In the genomic region with DNA sequence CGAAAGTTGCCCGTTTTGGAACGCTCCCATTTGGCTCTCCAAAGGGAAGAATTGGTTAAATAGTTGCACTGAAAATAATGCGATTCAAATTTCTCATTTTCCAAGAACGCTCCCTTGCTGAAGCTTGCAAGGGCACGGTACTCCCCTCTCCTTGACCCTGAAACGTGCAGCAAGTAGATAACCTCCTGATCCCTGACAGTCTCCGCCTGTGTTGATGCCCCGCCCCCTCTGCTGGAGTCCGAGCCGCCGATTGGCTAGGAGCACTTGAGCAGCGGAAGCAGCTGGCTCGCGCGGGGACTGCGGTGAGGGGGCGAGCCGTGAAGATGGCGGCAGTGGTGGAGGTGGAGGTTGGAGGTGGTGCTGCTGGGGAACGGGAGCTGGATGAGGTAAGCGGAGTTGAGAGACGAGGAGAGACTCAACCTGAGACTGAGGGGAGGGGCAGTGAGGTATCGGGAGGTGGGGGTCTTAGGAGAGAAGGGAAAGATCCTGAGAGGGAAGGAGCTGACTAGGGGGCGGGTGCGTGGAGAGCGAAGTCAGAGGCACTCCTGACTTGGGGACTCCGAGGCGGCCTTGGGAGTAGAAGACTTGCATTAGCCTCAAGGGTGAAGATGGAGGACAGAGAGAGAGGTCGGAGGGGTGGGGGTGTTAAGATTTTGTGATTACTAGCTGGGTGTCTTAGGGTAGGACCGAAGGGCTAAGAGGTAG, we compare ENCODE assay signal across 8 cellular contexts. TPM values are rescaled to one million over a fixed set of nuclear protein-coding genes. Genes with fewer than 3 reads are reported as not detected.
A peak's percentile ranks its signal among the peaks of the same experiment; 100 is the strongest.
DNase-seq lines count a peak whose midpoint lies in the region; TF ChIP-seq lines count a peak whose summit lies in the region.

A gene (plus strand): TSS at position 308 of the 705 bp plus-strand sequence. CDS start 16 bp downstream, at position 324.

- H3K36me3 ChIP-seq in MG63: peaks cover 2% of the 10 kb centered on the region; the same call in 1 of the 2 replicates

- H3K4me3 ChIP-seq in MG63: peak within 1 kb of the TSS; percentile 89
- H3K4me3 ChIP-seq in fibroblast of villous mesenchyme (ENCODE audit: low read depth, low read length): peak within 1 kb of the TSS; percentile 100

- peak within 1 kb of the TSS; percentile 93 for H3K9ac ChIP-seq in H9 (ENCODE audit: extremely low read depth, insufficient read length, low read length)

- peak within 1 kb of the TSS; percentile 100 for H3K27ac Mint-ChIP-seq in H9
- peak within 1 kb of the TSS; percentile 100 for H3K27ac Mint-ChIP-seq in neural crest cell (ENCODE audit: unreplicated experiment)

- no peak within 1 kb of the TSS for H3K4ac ChIP-seq in H9 (ENCODE audit: low read depth, low read length)

- H3K9me3 ChIP-seq in H9 (ENCODE audit: control insufficient read depth, low read depth, low read length) (no peaks in the 10 kb centered on the region), MG63 (no peaks in the 10 kb centered on the region)

- H2AK5ac ChIP-seq in H9 (ENCODE audit: insufficient read length, low read length): no peak within 1 kb of the TSS

- H3K18ac ChIP-seq in H9 (ENCODE audit: insufficient read length, low read depth, low read length): peak within 1 kb of the TSS; percentile 72

- H3K27me3 ChIP-seq in H9 (ENCODE audit: insufficient read depth, low read length) (no peaks in the 10 kb centered on the region), MG63 (no peaks in the 10 kb centered on the region)

- H4K20me1 ChIP-seq in H9 (ENCODE audit: control insufficient read depth, insufficient read depth, insufficient read length): no peaks in the 10 kb centered on the region

- no peak for TF ChIP-seq CTCF in H9 (conservative IDR thresholded peaks at IDR 0.05)
- TF ChIP-seq CTCF in fibroblast of villous mesenchyme (IDR thresholded peaks at IDR 0.05; ENCODE audit: insufficient read depth, low read depth, low read length): no peak
- no peak for TF ChIP-seq CTCF in neural crest cell (conservative IDR thresholded peaks at IDR 0.05)

- no peaks in the 10 kb centered on the region; the same call in 1 of the 2 replicates for H3K4me1 ChIP-seq in H9 (ENCODE audit: insufficient read depth, low read length)

- H3K27me3 Mint-ChIP-seq in H9 (ENCODE audit: low read depth) (no peaks in the 10 kb centered on the region), neural crest cell (ENCODE audit: low read depth) (no peaks in the 10 kb centered on the region)

- H3K79me1 ChIP-seq in H9 (ENCODE audit: insufficient read depth, low read depth, low read length, poor library complexity, severe bottlenecking): peaks cover 7% of the 10 kb centered on the region

- peak within 1 kb of the TSS; percentile 33 for H3K56ac ChIP-seq in H9 (ENCODE audit: insufficient read length, low read depth, low read length)

- no CpG with 5 or more reads among the region's 31 CpGs for WGBS in H9 (ENCODE audit: extremely low coverage, insufficient read length, low lambda C conversion rate)

- H3K23ac ChIP-seq in H9 (ENCODE audit: insufficient read length, low read depth, low read length): no peak within 1 kb of the TSS

- no peak within 1 kb of the TSS for H4K5ac ChIP-seq in H9 (ENCODE audit: insufficient read length, low read depth, low read length)

- peaks cover 30% of the 10 kb centered on the region for H3K79me2 ChIP-seq in H9 (ENCODE audit: insufficient read depth, low read length)

- H3K4me3 Mint-ChIP-seq in H9 (peak within 1 kb of the TSS; percentile 97 to 99), neural crest cell (peak within 1 kb of the TSS; percentile 97)

- no peak within 1 kb of the TSS for H2BK12ac ChIP-seq in H9 (ENCODE audit: insufficient read length, low read depth, low read length)

- peaks cover 1 to 17% (median 11%) of the 10 kb centered on the region in 3 experiments; a peak in 6 of 7 replicates for H3K36me3 Mint-ChIP-seq in H9 (ENCODE audit: insufficient read depth in 1 of 3, low read depth in 3 of 3)
- H3K36me3 Mint-ChIP-seq in neural crest cell (ENCODE audit: low read depth): no peaks in the 10 kb centered on the region

- peak within 1 kb of the TSS; percentile 87 for H3K14ac ChIP-seq in H9 (ENCODE audit: insufficient read depth, low read length)

- H3K4me1 Mint-ChIP-seq in H9 (peaks cover 9 to 24% of the 10 kb centered on the region in 2 experiments), neural crest cell (peaks cover 38% of the 10 kb centered on the region)

- DNase-seq in ELF-1 (ENCODE audit: low read depth, low spot score) (peak; percentile 97), H9 (peak; percentile 98), MG63 (peak; percentile 97), SHP77 treated with DMSO at 0.1 percent for 48 hours (lab: John Stamatoyannopoulos, UW) (peak; percentile 98), activated gamma-delta T cell (lab: John Stamatoyannopoulos, UW) (peak; percentile 90), fibroblast of villous mesenchyme (ENCODE audit: low read depth) (peak; percentile 93), neural crest cell (ENCODE audit: low read depth, low spot score) (peak; percentile 95), stromal cell of bone marrow (ENCODE audit: low read depth) (peak; percentile 90)

- H2BK15ac ChIP-seq in H9 (ENCODE audit: low read depth, low read length): no peak within 1 kb of the TSS

- H3K27ac ChIP-seq in H9 (ENCODE audit: insufficient read length, low read depth, low read length): peak within 1 kb of the TSS; percentile 40

- H2BK120ac ChIP-seq in H9 (ENCODE audit: low read depth, low read length, poor library complexity, severe bottlenecking): no peak within 1 kb of the TSS

- H3K9me3 Mint-ChIP-seq in H9 (no peaks in the 10 kb centered on the region; a peak in 1 of 5 replicates), neural crest cell (no peaks in the 10 kb centered on the region)

- H4K91ac ChIP-seq in H9 (ENCODE audit: insufficient read length, low read depth, low read length): no peak within 1 kb of the TSS

- no peak within 1 kb of the TSS for H2BK20ac ChIP-seq in H9 (ENCODE audit: low read depth, low read length, poor library complexity, severe bottlenecking)

- peaks cover 10% of the 10 kb centered on the region for H3K23me2 ChIP-seq in H9 (ENCODE audit: insufficient read length, low read depth, low read length, poor library complexity, severe bottlenecking)

- no peak within 1 kb of the TSS for H3T11ph ChIP-seq in H9 (ENCODE audit: low read length)

- H3K4me2 ChIP-seq in H9 (ENCODE audit: insufficient read depth, insufficient read length, low read length): peak within 1 kb of the TSS; percentile 82

- peak within 1 kb of the TSS; percentile 76 for H2BK5ac ChIP-seq in H9 (ENCODE audit: insufficient read length, low read length)

- H2AFZ ChIP-seq in H9 (ENCODE audit: low read length): peak within 1 kb of the TSS; percentile 92

- H4K8ac ChIP-seq in H9 (replicated peaks; ENCODE audit: insufficient read length, low read depth, low read length): no peak within 1 kb of the TSS

RNA-seq across cellular contexts. Expression of the gene that starts here (rescaled TPM):
- total RNA-seq in H9 (2021): 53.3 and 56.9 TPM in 2 replicates
- 24.2 and 36.2 TPM in 2 replicates for total RNA-seq in MG63 (2014; rRNA removed; shearing (Covaris generic); ENCODE audit: low replicate concordance)
- 24.5 and 27.2 TPM in 2 replicates for total RNA-seq in fibroblast of villous mesenchyme
- total RNA-seq in neural crest cell: 48.8 and 49.9 TPM in 2 replicates

Comparison
In these comparisons a context has a peak if more than half of its experiments do, and no peak if none do; other contexts are left out.
1. Peak in every context shown above with its lines: DNase-seq, H3K4me3 ChIP-seq and H3K27ac ChIP-seq.